Comparison of ENCODE assay signal across 13 cellular contexts in genomic region chr22:39943366-39943765, GRCh38. TPM values are rescaled to one million over a fixed set of nuclear protein-coding genes. Genes with fewer than 3 reads are reported as not detected.
DNase-seq lines count a peak whose midpoint lies in the region; ATAC-seq and TF ChIP-seq lines count a peak whose summit lies in the region.
"Had no signal": no experiment of that assay in that cellular context is flagged by ENCODE, and none has a peak within 500 bp of the region (broad histone marks: within the 10 kb centered on the region; RNA-seq: fewer than 3 reads in every experiment).

No MANE protein-coding gene starts in this region.

- H3K27me3 Mint-ChIP-seq in Caco-2 (ENCODE audit: insufficient read depth, unreplicated experiment) = no peaks in the 10 kb centered on the region
- H3K27me3 Mint-ChIP-seq in effector memory CD8-positive, alpha-beta T cell = no peaks in the 10 kb centered on the region

- TF ChIP-seq CTCF in AG04450 (IDR thresholded peaks at IDR 0.05; ENCODE audit: low read depth, low read length) (0 out of 2 replicates have a peak, but pooled peaks have one; percentile 0), Caco-2 (IDR thresholded peaks at IDR 0.05; ENCODE audit: insufficient read depth in 1 of 2, low read depth in 1 of 2, low read length in 1 of 2, severe bottlenecking in 1 of 2, unreplicated experiment in 1 of 2) (peak in 1 of 2 experiments; percentile 22), ovary (IDR thresholded peaks at IDR 0.05) (no peak), sigmoid colon (IDR thresholded peaks at IDR 0.05) (no peak)

- H3K4me1 ChIP-seq in Caco-2 = no peaks in the 10 kb centered on the region
- no peaks in the 10 kb centered on the region for H3K4me1 ChIP-seq in ovary (ENCODE audit: insufficient read depth)
- H3K4me1 ChIP-seq in sigmoid colon = no peaks in the 10 kb centered on the region

- 74 to 79% (median 75%) methylated on average over 6 of the region's 6 CpGs for WGBS in ovary, 3 donors
- WGBS in sigmoid colon, 2 donors = 79 to 95% methylated on average over 6 of the region's 6 CpGs

- TF ChIP-seq POLR2A in ovary (IDR thresholded peaks at IDR 0.05) (no peak), sigmoid colon (IDR thresholded peaks at IDR 0.05) (no peak)

- H3K36me3 Mint-ChIP-seq in Caco-2 (ENCODE audit: insufficient read depth, unreplicated experiment) = no peaks in the 10 kb centered on the region
- H3K36me3 Mint-ChIP-seq in effector memory CD8-positive, alpha-beta T cell (ENCODE audit: insufficient read depth) = peaks cover 19% of the 10 kb centered on the region

- no peak overlapping the region for H3K4me3 ChIP-seq in AG04450 (ENCODE audit: low read depth, low read length)
- H3K4me3 ChIP-seq in Caco-2 (ENCODE audit: low read depth, low read length) = no peak overlapping the region
- H3K4me3 ChIP-seq in ovary = no peak overlapping the region
- no peak overlapping the region for H3K4me3 ChIP-seq in sigmoid colon

- POLR2A ChIA-PET in AG04450 (lab: Yijun Ruan, JAX) = no interaction called here
- POLR2A ChIA-PET in Caco-2 (lab: Charles Lee) = interaction anchor here (0.6 kb wide), 1 partner anchor 101 kb away, joined by 3 read pairs; no protein-coding TSS in a partner anchor

- H3K9me3 Mint-ChIP-seq in Caco-2 (ENCODE audit: unreplicated experiment) = no peaks in the 10 kb centered on the region
- H3K9me3 Mint-ChIP-seq in effector memory CD8-positive, alpha-beta T cell = no peaks in the 10 kb centered on the region

- no peaks in the 10 kb centered on the region for H3K4me1 Mint-ChIP-seq in Caco-2 (ENCODE audit: low read depth, unreplicated experiment)
- peaks cover 60 to 77% of the 10 kb centered on the region in 2 donors for H3K4me1 Mint-ChIP-seq in effector memory CD8-positive, alpha-beta T cell (ENCODE audit: low read depth in 2 of 2)

- BruUV-seq in Caco-2 (replicated peaks; lab: Mats Ljungman, UMichigan) = no TSS peak

- intact Hi-C loops in Caco-2 (cut with micrococcal nuclease; ENCODE audit: unreplicated experiment) = no loop called here
- intact Hi-C loops in ovary (cut with DNase I) = no loop called here
- intact Hi-C loops in sigmoid colon (cut with DNase I) = no loop called here

- CTCF ChIA-PET in AG04450 (lab: Charles Lee) = interaction anchor here (1.7 kb wide), 1 partner anchor 10 kb away, joined by 6 read pairs; no protein-coding TSS in a partner anchor
- CTCF ChIA-PET in Caco-2 (lab: Charles Lee) = interaction anchor here (1.5 kb wide), 1 partner anchor 10 kb away, joined by 5 read pairs; no protein-coding TSS in a partner anchor

- H3K36me3 ChIP-seq in Caco-2 (ENCODE audit: control insufficient read depth, insufficient read depth, low read length) (no peaks in the 10 kb centered on the region), ovary (no peaks in the 10 kb centered on the region), sigmoid colon (no peaks in the 10 kb centered on the region)

- TF ChIP-seq EP300 in ovary (IDR thresholded peaks at IDR 0.05) = no peak
- no peak for TF ChIP-seq EP300 in sigmoid colon (IDR thresholded peaks at IDR 0.05)

- ATAC-seq in effector memory CD8-positive, alpha-beta T cell (replicated peaks) = peak; percentile 41
- ATAC-seq: esophagus mucosa had no signal

- DNase-seq in AG04450 (ENCODE audit: low read depth, low spot score) (no peak), Caco-2 (peak; percentile 28 to 39), SHP77 (lab: John Stamatoyannopoulos, UW) (peak; percentile 61 to 75), OCI-M2 (lab: John Stamatoyannopoulos, UW; ENCODE audit: unreplicated experiment) (no peak), ovary (no peak), middle frontal gyrus (ENCODE audit: extremely low spot score, low spot score) (no peak), sigmoid colon (no peak)
- DNase-seq in effector memory CD8-positive, alpha-beta T cell = peak in 1 of 3 experiments; percentile 10
- DNase-seq: EL, kidney had no signal

- H3K4me3 Mint-ChIP-seq in Caco-2 (ENCODE audit: unreplicated experiment) = no peak overlapping the region
- H3K4me3 Mint-ChIP-seq in effector memory CD8-positive, alpha-beta T cell = peak overlapping the region; percentile 48 to 63

- H3K27me3 ChIP-seq in AG04450 (ENCODE audit: control insufficient read depth, insufficient read depth, low read length) = peaks cover 15% of the 10 kb centered on the region
- H3K27me3 ChIP-seq in Caco-2 (replicated peaks; ENCODE audit: control insufficient read depth, insufficient read depth, low read length) = no peaks in the 10 kb centered on the region
- no peaks in the 10 kb centered on the region for H3K27me3 ChIP-seq in ovary
- H3K27me3 ChIP-seq in sigmoid colon = no peaks in the 10 kb centered on the region

- no peak overlapping the region for H3K27ac Mint-ChIP-seq in Caco-2 (ENCODE audit: unreplicated experiment)
- H3K27ac Mint-ChIP-seq in effector memory CD8-positive, alpha-beta T cell = peak overlapping the region; percentile 69 to 91

- no peaks in the 10 kb centered on the region for H3K9me3 ChIP-seq in AG04450 (ENCODE audit: control insufficient read depth, insufficient read depth, low read length)
- no peaks in the 10 kb centered on the region for H3K9me3 ChIP-seq in Caco-2
- no peaks in the 10 kb centered on the region for H3K9me3 ChIP-seq in ovary
- H3K9me3 ChIP-seq in sigmoid colon = no peaks in the 10 kb centered on the region

- no peak overlapping the region for H3K27ac ChIP-seq in AG04450 (ENCODE audit: low read depth, low read length)
- no peak overlapping the region for H3K27ac ChIP-seq in ovary
- H3K27ac ChIP-seq in sigmoid colon = no peak overlapping the region

RNA-seq across cellular contexts. Expression of gene TMA7B, which starts 16.8 kb away (rescaled TPM):
- polyA plus RNA-seq in AG04450 (2011; rRNA removed) (not detected in 2 replicates), ovary (not detected), sigmoid colon (under 1 TPM in 1 of 3 donors, not detected in 2; 0.41 TPM)
- polyA minus RNA-seq in AG04450 (2011; rRNA and poly(A)+ RNA removed) = not detected in 2 replicates
- total RNA-seq in Caco-2 (2022) (not detected in 2 replicates), ovary (not detected), sigmoid colon (not detected)
- total RNA-seq: NCI-H460, omental fat pad had no signal

RNA-seq across cellular contexts. Expression of gene GRAP2, which starts 42.5 kb away (rescaled TPM):
- polyA plus RNA-seq in AG04450 (2011; rRNA removed) (not detected in 2 replicates), ovary (1 to 10 TPM in 1 of 2 donors, under 1 TPM in 1; 0.73 to 2.0 TPM), sigmoid colon (1 to 10 TPM in 2 of 3 donors, under 1 TPM in 1; 0.46 to 9.7 (median 3.6) TPM)
- polyA minus RNA-seq in AG04450 (2011; rRNA and poly(A)+ RNA removed) = not detected in 2 replicates
- total RNA-seq in Caco-2 (2022) (not detected in 2 replicates), ovary (1 to 10 TPM in 1 of 7 donors, under 1 TPM in 5, not detected in 1; 0.46 to 1.5 (median 0.75) TPM), sigmoid colon (1 to 10 TPM in 2 of 4 donors, under 1 TPM in 2; 0.49 to 1.8 (median 1.0) TPM)

RNA-seq across cellular contexts. Expression of gene ENTHD1, which starts 49.8 kb away (rescaled TPM):
- polyA plus RNA-seq in AG04450 (2011; rRNA removed) (not detected in 2 replicates), ovary (not detected), sigmoid colon (under 1 TPM in 1 of 3 donors, not detected in 2; 0.09 TPM)
- not detected in 2 replicates for polyA minus RNA-seq in AG04450 (2011; rRNA and poly(A)+ RNA removed)
- total RNA-seq in Caco-2 (2022) (not detected in 2 replicates), ovary (under 1 TPM in 1 of 7 donors, not detected in 6; 0.23 TPM), sigmoid colon (not detected)
- total RNA-seq: esophagus mucosa, kidney, NCI-H460, omental fat pad had no signal

RNA-seq across cellular contexts. Expression of gene FAM83F, which starts 51.4 kb away (rescaled TPM):
- polyA plus RNA-seq in AG04450 (2011; rRNA removed) (0.01 TPM in 1 of 2 replicates, not detected in the other), ovary (under 1 TPM; 0.12 to 0.51 TPM), sigmoid colon (10 to 100 TPM; 10.2 to 19.5 (median 17.8) TPM)
- 0.04 TPM in 1 of 2 replicates, not detected in the other for polyA minus RNA-seq in AG04450 (2011; rRNA and poly(A)+ RNA removed)
- total RNA-seq in Caco-2 (2022) (17.1 and 20.0 TPM in 2 replicates), ovary (1 to 10 TPM in 4 of 7 donors, under 1 TPM in 3; 0.20 to 3.4 (median 1.7) TPM), sigmoid colon (under 1 TPM; under 0.01 to 0.71 (median 0.08) TPM)

Comparison
In these comparisons a context has a peak if more than half of its experiments do, and no peak if none do; other contexts are left out.
1. DNase-seq: peak in Caco-2 (2 of 2) and SHP77 (2 of 2); none in AG04450 (single experiment), OCI-M2 (single experiment), ovary (0 of 5), middle frontal gyrus (single experiment) and sigmoid colon (single experiment).